ENCODE assay signal across 20 cellular contexts in the genomic region with DNA sequence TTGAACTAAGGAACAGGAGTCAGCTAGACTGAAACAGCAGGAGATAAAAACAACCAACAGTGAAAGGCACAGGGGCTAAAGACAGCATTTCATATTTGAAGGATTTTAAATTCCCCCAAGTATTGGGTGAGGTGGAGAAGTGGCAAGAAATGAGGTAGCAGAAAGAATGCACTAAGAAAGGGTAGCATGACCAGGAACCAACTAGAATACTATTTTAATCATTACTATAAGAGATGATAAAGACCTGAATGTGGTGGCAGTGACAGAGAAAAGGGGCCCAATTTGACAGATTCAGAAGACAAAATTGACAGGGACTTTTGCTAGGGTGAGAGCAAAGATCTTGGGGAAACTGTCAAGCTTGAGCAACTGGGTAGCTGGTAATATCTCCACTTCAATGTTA.
DNase-seq lines count a peak whose midpoint lies in the region; ATAC-seq and TF ChIP-seq lines count a peak whose summit lies in the region.
"Had no signal": no experiment of that assay in that cellular context is flagged by ENCODE, and none has a peak within 500 bp of the region (broad histone marks: within the 10 kb centered on the region; RNA-seq: fewer than 3 reads in every experiment).

No MANE protein-coding gene starts in this region.

- no peaks in the 10 kb centered on the region for H3K9me3 ChIP-seq in CD4-positive, CD25-positive, alpha-beta regulatory T cell (ENCODE audit: control insufficient read depth in 2 of 2, low read length in 2 of 2)
- H3K9me3 ChIP-seq in DND-41 (ENCODE audit: insufficient read depth, low read length, severe bottlenecking), result no peaks in the 10 kb centered on the region
- H3K9me3 ChIP-seq: BLaER1, SJCRH30 had no signal

- H3K4me2 ChIP-seq in DND-41 (ENCODE audit: insufficient read depth, low read length), result no peak overlapping the region
- H3K4me2 ChIP-seq: BLaER1 had no signal

- no peak overlapping the region for H3K4me3 ChIP-seq in CD4-positive, CD25-positive, alpha-beta regulatory T cell (ENCODE audit: low read depth, low read length)
- no peak overlapping the region for H3K4me3 ChIP-seq in DND-41 (ENCODE audit: low read depth in 1 of 2, low read length in 2 of 2)
- H3K4me3 ChIP-seq: BLaER1, SJCRH30 had no signal

- H3K27ac ChIP-seq in CD4-positive, CD25-positive, alpha-beta regulatory T cell (ENCODE audit: insufficient read depth, low read length, poor library complexity, severe bottlenecking), result no peak overlapping the region
- 0 out of 2 replicates have a peak overlapping the region, but pooled peaks have one; percentile 11 for H3K27ac ChIP-seq in DND-41 (ENCODE audit: low read length)
- H3K27ac ChIP-seq: BLaER1, SJCRH30 had no signal

- no peaks in the 10 kb centered on the region for H3K4me1 ChIP-seq in CD4-positive, CD25-positive, alpha-beta regulatory T cell (ENCODE audit: control insufficient read depth, insufficient read depth, low read length, poor library complexity, severe bottlenecking)
- no peaks in the 10 kb centered on the region for H3K4me1 ChIP-seq in DND-41 (ENCODE audit: insufficient read depth, low read length)

- no peak overlapping the region for H3K4me3 Mint-ChIP-seq in CD4-positive, CD25-positive, alpha-beta regulatory T cell
- no peak overlapping the region for H3K4me3 Mint-ChIP-seq in endothelial cell (ENCODE audit: unreplicated experiment)
- H3K4me3 Mint-ChIP-seq in progenitor cell of endocrine pancreas (ENCODE audit: low read depth), result no peak overlapping the region
- H3K4me3 Mint-ChIP-seq: CD8-positive, alpha-beta memory T cell had no signal

- in situ Hi-C loops in ACHN (cut with HindIII; ENCODE audit: low pct_ligation_motif_present, low pct_unique_long_range_greater_than_20kb, low sequenced_read_pairs), result no loop called here

- H3K27me3 Mint-ChIP-seq in CD4-positive, CD25-positive, alpha-beta regulatory T cell, result no peaks in the 10 kb centered on the region
- peaks cover 2% of the 10 kb centered on the region for H3K27me3 Mint-ChIP-seq in endothelial cell (ENCODE audit: unreplicated experiment)
- no peaks in the 10 kb centered on the region for H3K27me3 Mint-ChIP-seq in progenitor cell of endocrine pancreas
- H3K27me3 Mint-ChIP-seq: CD8-positive, alpha-beta memory T cell had no signal

- no peak for DNase-seq in CD4-positive, CD25-positive, alpha-beta regulatory T cell
- DNase-seq in DND-41 (no peak), endothelial cell (ENCODE audit: low spot score) (no peak), progenitor cell of endocrine pancreas (ENCODE audit: low spot score, unreplicated experiment) (no peak), DMS53 (lab: John Stamatoyannopoulos, UW) (no peak), ACHN (no peak)
- DNase-seq: Calu3; CD8-positive, alpha-beta memory T cell; DMS153; EL; GF-D8; Karpas-422; MV-4-11; NCI-H1105 treated with DMSO at 0.1 percent for 48 hours; NCI-H2029 treated with DMSO at 0.1 percent for 48 hours; NCI-H446; NCI-H526; SJCRH30 had no signal

- ATAC-seq in CD4-positive, CD25-positive, alpha-beta regulatory T cell (ENCODE audit: low read depth in 2 of 2), result no peak
- no peak for ATAC-seq in DND-41 (ENCODE audit: insufficient read depth, low read depth)
- ATAC-seq in GM21723 (IDR thresholded peaks at IDR 0.05; ENCODE audit: unreplicated experiment), result no peak

- no peaks in the 10 kb centered on the region for H3K27me3 ChIP-seq in CD4-positive, CD25-positive, alpha-beta regulatory T cell (ENCODE audit: control insufficient read depth, insufficient read depth, low read length)
- H3K27me3 ChIP-seq in DND-41 (ENCODE audit: insufficient read depth, low read length, poor library complexity), result no peaks in the 10 kb centered on the region
- H3K27me3 ChIP-seq: BLaER1, SJCRH30 had no signal

- peaks cover 18% of the 10 kb centered on the region for H3K36me3 Mint-ChIP-seq in CD4-positive, CD25-positive, alpha-beta regulatory T cell
- H3K36me3 Mint-ChIP-seq in endothelial cell (ENCODE audit: low read depth, unreplicated experiment) (no peaks in the 10 kb centered on the region), progenitor cell of endocrine pancreas (ENCODE audit: insufficient read depth) (peaks cover 1% of the 10 kb centered on the region)

- no peaks in the 10 kb centered on the region for H4K20me1 ChIP-seq in DND-41 (ENCODE audit: insufficient read depth, low read length)
- H4K20me1 ChIP-seq: BLaER1 had no signal

- no peak overlapping the region for H3K9ac ChIP-seq in DND-41 (ENCODE audit: low read depth, low read length)
- H3K9ac ChIP-seq: BLaER1 had no signal

- no peaks in the 10 kb centered on the region for H3K79me2 ChIP-seq in DND-41 (ENCODE audit: insufficient read depth, low read length)

- H3K4me1 Mint-ChIP-seq in CD4-positive, CD25-positive, alpha-beta regulatory T cell, result peaks cover 3 to 20% (median 17%) of the 10 kb centered on the region in 4 donors
- H3K4me1 Mint-ChIP-seq in endothelial cell (ENCODE audit: unreplicated experiment) (peaks cover 23% of the 10 kb centered on the region), progenitor cell of endocrine pancreas (ENCODE audit: low read depth) (peaks cover 3% of the 10 kb centered on the region)

- H3K27ac Mint-ChIP-seq in CD4-positive, CD25-positive, alpha-beta regulatory T cell, result peak overlapping the region; percentile 5 to 62 (median 13)
- H3K27ac Mint-ChIP-seq in endothelial cell (ENCODE audit: unreplicated experiment) (peak overlapping the region; percentile 86), progenitor cell of endocrine pancreas (peak overlapping the region; percentile 60)

- peaks cover 13% of the 10 kb centered on the region for H3K36me3 ChIP-seq in CD4-positive, CD25-positive, alpha-beta regulatory T cell (ENCODE audit: control insufficient read depth, insufficient read depth, low read length)
- peaks cover 3% of the 10 kb centered on the region; the same call in 1 of the 2 replicates for H3K36me3 ChIP-seq in DND-41 (ENCODE audit: insufficient read depth, low read length)
- H3K36me3 ChIP-seq: SJCRH30 had no signal

- no peak overlapping the region for H2AFZ ChIP-seq in DND-41 (ENCODE audit: low read depth, low read length)

- TF ChIP-seq CTCF in DND-41 (IDR thresholded peaks at IDR 0.05; ENCODE audit: borderline replicate concordance, extremely low read depth, low read length, poor library complexity, severe bottlenecking), result no peak
- TF ChIP-seq CTCF in endothelial cell (IDR thresholded peaks at IDR 0.05; ENCODE audit: unreplicated experiment), result no peak
- no peak for TF ChIP-seq CTCF in progenitor cell of endocrine pancreas (IDR thresholded peaks at IDR 0.05; ENCODE audit: unreplicated experiment)

- H3K9me3 Mint-ChIP-seq in CD4-positive, CD25-positive, alpha-beta regulatory T cell, result no peaks in the 10 kb centered on the region
- H3K9me3 Mint-ChIP-seq in endothelial cell (ENCODE audit: unreplicated experiment) (no peaks in the 10 kb centered on the region), progenitor cell of endocrine pancreas (ENCODE audit: low read depth) (no peaks in the 10 kb centered on the region)
- H3K9me3 Mint-ChIP-seq: CD8-positive, alpha-beta memory T cell had no signal

Comparison
In these comparisons a context has a peak if more than half of its experiments do, and no peak if none do; other contexts are left out.
1. H3K27ac Mint-ChIP-seq: peak in every context shown above with its lines; median percentile 86 in endothelial cell; 60 in progenitor cell of endocrine pancreas; 13 in CD4-positive, CD25-positive, alpha-beta regulatory T cell.